8 cellular contexts compared by ENCODE assay signal in genomic region chr15:101252836-101253235, GRCh38. TPM values are rescaled to one million over a fixed set of nuclear protein-coding genes. Genes with fewer than 3 reads are reported as not detected.
DNase-seq lines count a peak whose midpoint lies in the region; ATAC-seq, FAIRE-seq and TF ChIP-seq lines count a peak whose summit lies in the region.

No MANE protein-coding gene starts in this region.

- peak overlapping the region; percentile 86 to 93 for H3K4me3 Mint-ChIP-seq in CD14-positive monocyte
- peak overlapping the region; percentile 91 for H3K4me3 Mint-ChIP-seq in natural killer cell treated with Interleukin-12 subunit alpha and Interleukin-12 subunit beta and Interleukin-15 and Interleukin-18, amount 100 ng/mL, for 72 hours

- H3K9me3 Mint-ChIP-seq in CD14-positive monocyte = no peaks in the 10 kb centered on the region
- H3K9me3 Mint-ChIP-seq in natural killer cell treated with Interleukin-12 subunit alpha and Interleukin-12 subunit beta and Interleukin-15 and Interleukin-18, amount 100 ng/mL, for 72 hours = no peaks in the 10 kb centered on the region

- H3K36me3 ChIP-seq in bronchial epithelial cell (ENCODE audit: control insufficient read depth, insufficient read depth, low read length) = peaks cover 2% of the 10 kb centered on the region

- peaks cover 10 to 13% of the 10 kb centered on the region in 2 donors for H3K36me3 Mint-ChIP-seq in CD14-positive monocyte
- peaks cover 10% of the 10 kb centered on the region for H3K36me3 Mint-ChIP-seq in natural killer cell treated with Interleukin-12 subunit alpha and Interleukin-12 subunit beta and Interleukin-15 and Interleukin-18, amount 100 ng/mL, for 72 hours

- H3K4me3 ChIP-seq in bronchial epithelial cell (ENCODE audit: low read depth, low read length) = peak overlapping the region; percentile 61

- TF ChIP-seq CTCF in CD14-positive monocyte (IDR thresholded peaks at IDR 0.05) (no peak), bronchial epithelial cell (IDR thresholded peaks at IDR 0.05; ENCODE audit: insufficient read depth, low read length, severe bottlenecking) (no peak)

- H3K27me3 Mint-ChIP-seq in CD14-positive monocyte (ENCODE audit: low read depth in 3 of 3) = peaks cover 2 to 10% (median 7%) of the 10 kb centered on the region in 3 donors
- H3K27me3 Mint-ChIP-seq in natural killer cell treated with Interleukin-12 subunit alpha and Interleukin-12 subunit beta and Interleukin-15 and Interleukin-18, amount 100 ng/mL, for 72 hours = no peaks in the 10 kb centered on the region

- ATAC-seq in HG03558 (IDR thresholded peaks at IDR 0.05; ENCODE audit: extremely low read depth, unreplicated experiment) (peak; percentile 3), HG02852 (IDR thresholded peaks at IDR 0.05; ENCODE audit: unreplicated experiment) (no peak)
- no peak for ATAC-seq in natural killer cell treated with Interleukin-12 subunit alpha and Interleukin-12 subunit beta and Interleukin-15 and Interleukin-18, amount 100 ng/mL, for 72 hours

- no peak for DNase-seq in CD14-positive monocyte (ENCODE audit: low spot score)
- DNase-seq in bronchial epithelial cell (ENCODE audit: low read depth) = no peak
- DNase-seq in natural killer cell treated with Interleukin-12 subunit alpha and Interleukin-12 subunit beta and Interleukin-15 and Interleukin-18, amount 100 ng/mL, for 72 hours (ENCODE audit: low spot score) = no peak
- no peak for DNase-seq in DMS79 (lab: John Stamatoyannopoulos, UW)
- DNase-seq in NCI-H2107 (lab: John Stamatoyannopoulos, UW) = no peak
- DNase-seq in ureter (ENCODE audit: low spot score) = no peak

- H3K27me3 ChIP-seq in bronchial epithelial cell (ENCODE audit: control insufficient read depth, insufficient read depth, low read length) = no peaks in the 10 kb centered on the region

- intact Hi-C loops in CD14-positive monocyte (cut with micrococcal nuclease) = loop anchor here (5.0 to 10.0 kb wide), 5 partner anchors 36 to 338 kb away; partner anchors contain the start of gene LRRK1 (in 1 of the 2)

- FAIRE-seq in bronchial epithelial cell (lab: Jason Lieb, UNC) = no peak

- peak overlapping the region; percentile 77 to 92 (median 90) for H3K27ac Mint-ChIP-seq in CD14-positive monocyte
- H3K27ac Mint-ChIP-seq in natural killer cell treated with Interleukin-12 subunit alpha and Interleukin-12 subunit beta and Interleukin-15 and Interleukin-18, amount 100 ng/mL, for 72 hours = peak overlapping the region; percentile 71 to 78

- H3K4me1 Mint-ChIP-seq in CD14-positive monocyte = peaks cover 41% of the 10 kb centered on the region
- H3K4me1 Mint-ChIP-seq in natural killer cell treated with Interleukin-12 subunit alpha and Interleukin-12 subunit beta and Interleukin-15 and Interleukin-18, amount 100 ng/mL, for 72 hours (ENCODE audit: low read depth in 2 of 2) = peaks cover 38 to 42% of the 10 kb centered on the region in 2 donors

RNA-seq across cellular contexts. Expression of gene CHSY1, which starts 1.0 kb away (rescaled TPM):
- polyA plus RNA-seq in CD14-positive monocyte = 1 to 10 TPM; 2.7 to 3.0 TPM
- total RNA-seq in bronchial epithelial cell (18.7 and 21.6 TPM in 2 replicates), ureter (47.0 TPM)
- total RNA-seq in natural killer cell treated with Interleukin-12 subunit alpha and Interleukin-12 subunit beta and Interleukin-15 and Interleukin-18, amount 100 ng/mL, for 72 hours = 10 to 100 TPM; 91.2 to 93.3 TPM

RNA-seq across cellular contexts. Expression of gene SELENOS, which starts 24.4 kb away (rescaled TPM):
- polyA plus RNA-seq in CD14-positive monocyte = 10 to 100 TPM; 51.6 to 70.2 TPM
- total RNA-seq in bronchial epithelial cell = 143 and 162 TPM in 2 replicates
- 100 to 1,000 TPM in 1 of 2 donors, 10 to 100 TPM in 1; 68.3 to 113 TPM for total RNA-seq in natural killer cell treated with Interleukin-12 subunit alpha and Interleukin-12 subunit beta and Interleukin-15 and Interleukin-18, amount 100 ng/mL, for 72 hours
- 49.1 TPM for total RNA-seq in ureter

RNA-seq across cellular contexts. Expression of gene SNRPA1, which starts 42.2 kb away (rescaled TPM):
- polyA plus RNA-seq in CD14-positive monocyte = 10 to 100 TPM; 23.8 to 35.4 TPM
- 21.6 and 22.7 TPM in 2 replicates for total RNA-seq in bronchial epithelial cell
- total RNA-seq in natural killer cell treated with Interleukin-12 subunit alpha and Interleukin-12 subunit beta and Interleukin-15 and Interleukin-18, amount 100 ng/mL, for 72 hours = 100 to 1,000 TPM; 114 to 161 TPM
- 71.6 TPM for total RNA-seq in ureter
